In genomic region chr1:85692730-85693314, GRCh38 we compare ENCODE assay signal across 8 cellular contexts. TPM values are rescaled to one million over a fixed set of nuclear protein-coding genes. Genes with fewer than 3 reads are reported as not detected.
A peak's percentile ranks its signal among the peaks of the same experiment; 100 is the strongest.
DNase-seq lines count a peak whose midpoint lies in the region; ATAC-seq, FAIRE-seq and TF ChIP-seq lines count a peak whose summit lies in the region.

No MANE protein-coding gene starts in this region.

- peaks cover 41% of the 10 kb centered on the region for H3K36me3 Mint-ChIP-seq in effector memory CD8-positive, alpha-beta T cell (ENCODE audit: insufficient read depth)
- peaks cover 70% of the 10 kb centered on the region for H3K36me3 Mint-ChIP-seq in CD8-positive, alpha-beta T cell

- no peaks in the 10 kb centered on the region for H3K27me3 ChIP-seq in CD8-positive, alpha-beta T cell (ENCODE audit: insufficient read depth, low read length)

- intact Hi-C loops in CD8-positive, alpha-beta T cell (cut with DNase I, micrococcal nuclease): loop anchor here (5.0 kb wide), 2 partner anchors 386 to 751 kb away; no protein-coding TSS in a partner anchor

- no peak for TF ChIP-seq POLR2A in H54 (IDR thresholded peaks at IDR 0.05; ENCODE audit: low read depth, low read length)

- CTCF ChIA-PET in CD8-positive, alpha-beta T cell (lab: Charles Lee): interaction anchor here (0.6 to 1.1 kb wide), 2 partner anchors 17 to 381 kb away, joined by 3 read pairs; no protein-coding TSS in a partner anchor

- H3K9me3 ChIP-seq in CD8-positive, alpha-beta T cell (ENCODE audit: low read length): no peaks in the 10 kb centered on the region

- H3K36me3 ChIP-seq in CD8-positive, alpha-beta T cell (ENCODE audit: insufficient read depth, low read length): no peaks in the 10 kb centered on the region

- no peak for ATAC-seq in effector memory CD8-positive, alpha-beta T cell (replicated peaks)
- no peak for ATAC-seq in CD8-positive, alpha-beta T cell
- ATAC-seq in HG03442 (IDR thresholded peaks at IDR 0.05; ENCODE audit: unreplicated experiment): no peak

- TF ChIP-seq CTCF in VCaP (conservative IDR thresholded peaks at IDR 0.05): peak; percentile 69
- no peak for TF ChIP-seq CTCF in CD8-positive, alpha-beta T cell (IDR thresholded peaks at IDR 0.05)

- H3K4me1 Mint-ChIP-seq in effector memory CD8-positive, alpha-beta T cell (ENCODE audit: low read depth in 2 of 2): peaks cover 17 to 31% of the 10 kb centered on the region in 2 donors
- peaks cover 38% of the 10 kb centered on the region for H3K4me1 Mint-ChIP-seq in CD8-positive, alpha-beta T cell (ENCODE audit: low read depth)

- no peaks in the 10 kb centered on the region for H3K9me3 Mint-ChIP-seq in effector memory CD8-positive, alpha-beta T cell
- H3K9me3 Mint-ChIP-seq in CD8-positive, alpha-beta T cell: no peaks in the 10 kb centered on the region

- DNase-seq in ACHN (peak; percentile 61), H54 (ENCODE audit: insufficient read length, low spot score) (no peak), kidney tubule cell (ENCODE audit: low spot score) (peak; percentile 59), NCI-H774 (lab: John Stamatoyannopoulos, UW) (no peak)
- DNase-seq in effector memory CD8-positive, alpha-beta T cell: no peak
- DNase-seq in CD8-positive, alpha-beta T cell: no peak

- no peak overlapping the region for H3K27ac ChIP-seq in VCaP
- H3K27ac ChIP-seq in CD8-positive, alpha-beta T cell (ENCODE audit: low read depth, low read length): no peak overlapping the region

- H3K27ac Mint-ChIP-seq in effector memory CD8-positive, alpha-beta T cell: no peak overlapping the region
- no peak overlapping the region for H3K27ac Mint-ChIP-seq in CD8-positive, alpha-beta T cell

- in situ Hi-C loops in ACHN (cut with HindIII; ENCODE audit: low pct_ligation_motif_present, low pct_unique_long_range_greater_than_20kb, low sequenced_read_pairs): no loop called here

- no peak overlapping the region for H3K4me3 ChIP-seq in CD8-positive, alpha-beta T cell (ENCODE audit: low read depth, low read length)

- no peaks in the 10 kb centered on the region for H3K4me1 ChIP-seq in CD8-positive, alpha-beta T cell (ENCODE audit: insufficient read depth, low read length)

- POLR2A ChIA-PET in CD8-positive, alpha-beta T cell (lab: Charles Lee): no interaction called here

- H3K4me3 Mint-ChIP-seq in effector memory CD8-positive, alpha-beta T cell: no peak overlapping the region
- no peak overlapping the region for H3K4me3 Mint-ChIP-seq in CD8-positive, alpha-beta T cell

- peak; percentile 80 for FAIRE-seq in H54 (lab: Jason Lieb, UNC)

- H3K27me3 Mint-ChIP-seq in effector memory CD8-positive, alpha-beta T cell: no peaks in the 10 kb centered on the region
- H3K27me3 Mint-ChIP-seq in CD8-positive, alpha-beta T cell (ENCODE audit: low read depth): no peaks in the 10 kb centered on the region

RNA-seq across cellular contexts. Expression of gene ZNHIT6, which starts 15.4 kb away (rescaled TPM):
- total RNA-seq in CD8-positive, alpha-beta T cell: 10 to 100 TPM; 14.4 to 15.3 TPM

Comparison
In these comparisons a context has a peak if more than half of its experiments do, and no peak if none do; other contexts are left out.
1. DNase-seq: peak in ACHN (single experiment) and kidney tubule cell (single experiment); none in H54 (single experiment), effector memory CD8-positive, alpha-beta T cell (0 of 3), NCI-H774 (single experiment) and CD8-positive, alpha-beta T cell (0 of 7).